ENCODE assay signal across 1 cellular context in genomic region chr3:194141415-194142155, GRCh38.
TF ChIP-seq lines count a peak whose summit lies in the region.

No MANE protein-coding gene starts in this region.

TF ChIP-seq in WTC11, 78 proteins besides CTCF, POLR2A, EP300 and RAD21 (continued from another document):
- TF ChIP-seq AR (CRISPR knock-in tag; IDR thresholded peaks at IDR 0.05) (0 out of 2 replicates have a peak, but pooled peaks have one; percentile 37), ARID4B (CRISPR knock-in tag; IDR thresholded peaks at IDR 0.05; ENCODE audit: borderline replicate concordance) (no peak), NR1H2 (CRISPR knock-in tag; IDR thresholded peaks at IDR 0.05) (no peak)
TF ChIP-seq in WTC11: peak in this region for 6.
